Comparison of ENCODE assay signal across 9 cellular contexts in the genomic region with DNA sequence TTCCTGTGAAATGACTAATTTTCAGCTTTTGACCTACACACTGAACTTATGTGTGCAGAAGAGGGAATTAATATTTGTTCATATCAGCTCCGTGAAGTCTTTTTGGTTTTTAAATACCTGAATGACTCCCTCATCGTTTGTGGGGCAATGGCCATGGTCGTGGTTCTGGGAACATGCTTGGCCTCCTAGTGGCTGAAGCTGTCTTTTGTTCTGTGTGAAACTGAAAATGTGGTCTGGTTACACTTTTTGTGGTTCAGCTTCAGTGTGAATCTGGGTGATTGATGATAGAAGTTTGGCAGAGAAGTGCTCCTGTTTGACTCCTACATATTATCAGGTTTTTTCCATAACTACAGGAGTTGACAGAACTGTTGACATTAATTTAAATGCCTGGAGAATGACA.
DNase-seq lines count a peak whose midpoint lies in the region; ATAC-seq and TF ChIP-seq lines count a peak whose summit lies in the region.
"Had no signal": no experiment of that assay in that cellular context is flagged by ENCODE, and none has a peak within 500 bp of the region (broad histone marks: within the 10 kb centered on the region; RNA-seq: fewer than 3 reads in every experiment).

No MANE protein-coding gene starts in this region.

- H3K27me3 Mint-ChIP-seq in glutamatergic neuron (ENCODE audit: unreplicated experiment): no peaks in the 10 kb centered on the region

- H3K4me1 Mint-ChIP-seq in glutamatergic neuron (ENCODE audit: low read depth, unreplicated experiment): no peaks in the 10 kb centered on the region

- H3K36me3 Mint-ChIP-seq in glutamatergic neuron (ENCODE audit: unreplicated experiment): peaks cover 2% of the 10 kb centered on the region

- TF ChIP-seq EP300 in Ishikawa (IDR thresholded peaks at IDR 0.05; ENCODE audit: borderline replicate concordance): no peak

- peaks cover 3% of the 10 kb centered on the region for H3K9me3 Mint-ChIP-seq in glutamatergic neuron (ENCODE audit: unreplicated experiment)

- no peak overlapping the region for H3K27ac Mint-ChIP-seq in glutamatergic neuron (ENCODE audit: unreplicated experiment)

- TF ChIP-seq RAD21 in Ishikawa (IDR thresholded peaks at IDR 0.05; ENCODE audit: low read depth): peak; percentile 18; the same call in 1 of the 2 replicates

- peak; percentile 94 for ATAC-seq in GM21723 (IDR thresholded peaks at IDR 0.05; ENCODE audit: unreplicated experiment)

- TF ChIP-seq CTCF in GM12874 (IDR thresholded peaks at IDR 0.05; ENCODE audit: insufficient read depth, low read depth, low read length) (peak; percentile 60), glutamatergic neuron (IDR thresholded peaks at IDR 0.05; ENCODE audit: partially characterized antibody, unreplicated experiment) (peak; percentile 66)

- no peak for DNase-seq in glutamatergic neuron
- DNase-seq in GOT3 (lab: John Stamatoyannopoulos, UW): no peak
- no peak for DNase-seq in nucleus accumbens (lab: John Stamatoyannopoulos, UW)
- no peak for DNase-seq in activated naive CD4-positive, alpha-beta T cell treated with anti-CD3 and anti-CD28 coated beads, Interleukin-2, amount 50 U/mL, for 16 hours
- no peak for DNase-seq in DMS79 treated with DMSO at 0.1 percent for 48 hours (lab: John Stamatoyannopoulos, UW)
- DNase-seq: IMR-90 had no signal

- no peak overlapping the region for H3K4me3 Mint-ChIP-seq in glutamatergic neuron (ENCODE audit: unreplicated experiment)

TF ChIP-seq in Ishikawa, 13 proteins besides CTCF, POLR2A, EP300 and RAD21:
- no peak for TF ChIP-seq TCF12 (IDR thresholded peaks at IDR 0.05; ENCODE audit: low read depth)
- no peak for TF ChIP-seq TEAD4 (IDR thresholded peaks at IDR 0.05)
- no peak for TF ChIP-seq CEBPB (IDR thresholded peaks at IDR 0.05)
- TF ChIP-seq TAF1 (IDR thresholded peaks at IDR 0.05; ENCODE audit: low read depth): no peak
- no peak for TF ChIP-seq EGR1 (IDR thresholded peaks at IDR 0.05)
- TF ChIP-seq REST (IDR thresholded peaks at IDR 0.05; ENCODE audit: low read depth): no peak
- no peak for TF ChIP-seq USF1 (IDR thresholded peaks at IDR 0.05)
- no peak for TF ChIP-seq NFIC (IDR thresholded peaks at IDR 0.05)
- TF ChIP-seq, protein P1, sequence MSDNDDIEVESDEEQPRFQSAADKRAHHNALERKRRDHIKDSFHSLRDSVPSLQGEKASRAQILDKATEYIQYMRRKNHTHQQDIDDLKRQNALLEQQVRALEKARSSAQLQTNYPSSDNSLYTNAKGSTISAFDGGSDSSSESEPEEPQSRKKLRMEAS (IDR thresholded peaks at IDR 0.05): no peak
- TF ChIP-seq FOXM1 (IDR thresholded peaks at IDR 0.05; ENCODE audit: borderline replicate concordance, low read depth): no peak
- TF ChIP-seq ZBTB7A (IDR thresholded peaks at IDR 0.05; ENCODE audit: low read depth): no peak
- TF ChIP-seq CREB1 (IDR thresholded peaks at IDR 0.05; ENCODE audit: low read depth): no peak
- TF ChIP-seq YY1 (IDR thresholded peaks at IDR 0.05; ENCODE audit: low read depth): no peak
